In genomic region chr7:87151701-87152111, GRCh38 we compare ENCODE assay signal across 8 cellular contexts. TPM values are rescaled to one million over a fixed set of nuclear protein-coding genes. Genes with fewer than 3 reads are reported as not detected.
DNase-seq lines count a peak whose midpoint lies in the region; ATAC-seq and TF ChIP-seq lines count a peak whose summit lies in the region.

No MANE protein-coding gene starts in this region.

- H3K27ac ChIP-seq in WERI-Rb-1 (peak overlapping the region; percentile 100), hepatocyte (peak overlapping the region; percentile 98)

- H3K36me3 ChIP-seq in WERI-Rb-1: peaks cover 9% of the 10 kb centered on the region; the same call in 1 of the 2 replicates
- no peaks in the 10 kb centered on the region for H3K36me3 ChIP-seq in hepatocyte (replicated peaks; ENCODE audit: insufficient read depth, low read depth)

- H3K9me3 ChIP-seq in WERI-Rb-1 (ENCODE audit: severe bottlenecking) (no peaks in the 10 kb centered on the region), hepatocyte (ENCODE audit: low read depth) (no peaks in the 10 kb centered on the region)

- no peaks in the 10 kb centered on the region for H3K27me3 Mint-ChIP-seq in activated naive CD4-positive, alpha-beta T cell treated with anti-CD3 and anti-CD28 coated beads, Interleukin-2, amount 50 U/mL, for 24 hours

- H3K9me3 Mint-ChIP-seq in activated naive CD4-positive, alpha-beta T cell treated with anti-CD3 and anti-CD28 coated beads, Interleukin-2, amount 50 U/mL, for 24 hours: no peaks in the 10 kb centered on the region

- peak overlapping the region; percentile 99 for H3K27ac Mint-ChIP-seq in activated naive CD4-positive, alpha-beta T cell treated with anti-CD3 and anti-CD28 coated beads, Interleukin-2, amount 50 U/mL, for 24 hours

- H3K27me3 ChIP-seq in WERI-Rb-1 (ENCODE audit: insufficient read depth, low read depth, severe bottlenecking) (no peaks in the 10 kb centered on the region), hepatocyte (no peaks in the 10 kb centered on the region)

- H4K20me1 ChIP-seq in hepatocyte (ENCODE audit: insufficient read depth, poor library complexity, severe bottlenecking): peaks cover 29% of the 10 kb centered on the region

- H3K4me3 ChIP-seq in WERI-Rb-1 (ENCODE audit: low read depth, low read length): peak overlapping the region; percentile 98
- H3K4me3 ChIP-seq in hepatocyte: peak overlapping the region; percentile 32

- WGBS in hepatocyte (ENCODE audit: low lambda C conversion rate, missing lambda C conversion rate): 4% methylated on average over 13 of the region's 13 CpGs

- no peak for DNase-seq in activated naive CD4-positive, alpha-beta T cell (lab: John Stamatoyannopoulos, UW)
- no peak for DNase-seq in WERI-Rb-1
- DNase-seq in hepatocyte (ENCODE audit: low spot score): no peak
- no peak for DNase-seq in stimulated activated naive CD8-positive, alpha-beta T cell treated with anti-CD3 and anti-CD28 coated beads, Interleukin-15, Interleukin-2, amounts not matched to agents 100 U/mL and 50 U/mL, for 24 hours
- no peak for DNase-seq in superior temporal gyrus (ENCODE audit: extremely low spot score)
- no peak for DNase-seq in NCI-H1417 (lab: John Stamatoyannopoulos, UW)

- peaks cover 35% of the 10 kb centered on the region for H3K4me1 Mint-ChIP-seq in activated naive CD4-positive, alpha-beta T cell treated with anti-CD3 and anti-CD28 coated beads, Interleukin-2, amount 50 U/mL, for 24 hours

- H3K79me2 ChIP-seq in hepatocyte: peaks cover 36% of the 10 kb centered on the region

- TF ChIP-seq CTCF in WERI-Rb-1 (IDR thresholded peaks at IDR 0.05; ENCODE audit: low read depth, low read length): no peak
- TF ChIP-seq CTCF in hepatocyte (IDR thresholded peaks at IDR 0.05; ENCODE audit: poor library complexity): no peak

- peak overlapping the region; percentile 96 for H3K4me3 Mint-ChIP-seq in activated naive CD4-positive, alpha-beta T cell treated with anti-CD3 and anti-CD28 coated beads, Interleukin-2, amount 50 U/mL, for 24 hours

- ATAC-seq in HG03066 (IDR thresholded peaks at IDR 0.05; ENCODE audit: low read depth, unreplicated experiment): peak; percentile 24
- peak; percentile 28 for ATAC-seq in stimulated activated naive CD8-positive, alpha-beta T cell treated with anti-CD3 and anti-CD28 coated beads, Interleukin-15, Interleukin-2, amounts not matched to agents 100 U/mL and 50 U/mL, for 24 hours

- H3K4me2 ChIP-seq in hepatocyte: peak overlapping the region; percentile 81

- H3K36me3 Mint-ChIP-seq in activated naive CD4-positive, alpha-beta T cell treated with anti-CD3 and anti-CD28 coated beads, Interleukin-2, amount 50 U/mL, for 24 hours: peaks cover 3% of the 10 kb centered on the region

- H3K4me1 ChIP-seq in hepatocyte (ENCODE audit: insufficient read depth): peaks cover 13% of the 10 kb centered on the region

- no peaks in the 10 kb centered on the region for H3K9me2 ChIP-seq in hepatocyte (replicated peaks; ENCODE audit: insufficient read depth)

- H2AFZ ChIP-seq in hepatocyte: peak overlapping the region; percentile 70

RNA-seq across cellular contexts. Expression of gene DMTF1, which starts 0.5 kb away (rescaled TPM):
- total RNA-seq in hepatocyte: 74.3 and 75.1 TPM in 2 replicates
- 37.8 and 42.5 TPM in 2 replicates for polyA plus RNA-seq in hepatocyte
